ENCODE assay signal across 17 cellular contexts in genomic region chrX:148755111-148755510, GRCh38.
DNase-seq lines count a peak whose midpoint lies in the region; ATAC-seq and TF ChIP-seq lines count a peak whose summit lies in the region.
"Had no signal": no experiment of that assay in that cellular context is flagged by ENCODE, and none has a peak within 500 bp of the region (broad histone marks: within the 10 kb centered on the region; RNA-seq: fewer than 3 reads in every experiment).

No MANE protein-coding gene starts in this region.

- H3K4me3 ChIP-seq in breast epithelium = no peak overlapping the region
- H3K4me3 ChIP-seq: SK-N-MC had no signal

- H3K27ac Mint-ChIP-seq in MCF 10A (ENCODE audit: low read depth, unreplicated experiment) = no peak overlapping the region
- H3K27ac Mint-ChIP-seq: CD4-positive, alpha-beta T cell had no signal

- no peaks in the 10 kb centered on the region for H3K27me3 Mint-ChIP-seq in MCF 10A (ENCODE audit: insufficient read depth, unreplicated experiment)
- H3K27me3 Mint-ChIP-seq: CD4-positive, alpha-beta T cell had no signal

- H3K36me3 Mint-ChIP-seq in MCF 10A (ENCODE audit: insufficient read depth, unreplicated experiment) = no peaks in the 10 kb centered on the region

- H3K27ac ChIP-seq in breast epithelium = no peak overlapping the region
- H3K27ac ChIP-seq in VCaP = 0 out of 2 replicates have a peak overlapping the region, but pooled peaks have one; percentile 14
- H3K27ac ChIP-seq: SK-N-MC had no signal

- TF ChIP-seq CTCF in MCF 10A (IDR thresholded peaks at IDR 0.05; ENCODE audit: unreplicated experiment) (no peak), breast epithelium (IDR thresholded peaks at IDR 0.05) (no peak), VCaP (conservative IDR thresholded peaks at IDR 0.05) (no peak)

- H3K4me1 Mint-ChIP-seq in MCF 10A (ENCODE audit: insufficient read depth, unreplicated experiment) = no peaks in the 10 kb centered on the region

- BruUV-seq in MCF 10A (replicated peaks; lab: Mats Ljungman, UMichigan) = no TSS peak

- intact Hi-C loops in MCF 10A (cut with micrococcal nuclease) = no loop called here
- intact Hi-C loops in breast epithelium (cut with DNase I; ENCODE audit: low total_unique reads) = no loop called here

- H3K9me3 Mint-ChIP-seq in MCF 10A (ENCODE audit: unreplicated experiment) = peaks cover 11% of the 10 kb centered on the region
- H3K9me3 Mint-ChIP-seq: CD4-positive, alpha-beta T cell had no signal

- POLR2A ChIA-PET in MCF 10A (lab: Yijun Ruan, JAX) = no interaction called here

- no peaks in the 10 kb centered on the region for H3K27me3 ChIP-seq in breast epithelium
- H3K27me3 ChIP-seq: BE2C had no signal

- ATAC-seq in GM21528 (IDR thresholded peaks at IDR 0.05; ENCODE audit: low FRiP score, unreplicated experiment) (no peak), GM18907 (IDR thresholded peaks at IDR 0.05; ENCODE audit: unreplicated experiment) (no peak)

- H3K36me3 ChIP-seq in breast epithelium = no peaks in the 10 kb centered on the region
- H3K36me3 ChIP-seq: BE2C had no signal

- no peak overlapping the region for H3K4me3 Mint-ChIP-seq in MCF 10A (ENCODE audit: unreplicated experiment)
- H3K4me3 Mint-ChIP-seq: CD4-positive, alpha-beta T cell had no signal

- H3K9me3 ChIP-seq in breast epithelium = no peaks in the 10 kb centered on the region
- H3K9me3 ChIP-seq: BE2C had no signal

- DNase-seq in MCF 10A (ENCODE audit: unreplicated experiment) (peak; percentile 21), breast epithelium (ENCODE audit: low spot score in 2 of 2) (no peak), NCI-H748 treated with DMSO at 0.1 percent for 48 hours (lab: John Stamatoyannopoulos, UW) (peak; percentile 18), NCI-H2196 treated with DMSO at 0.1 percent for 48 hours (lab: John Stamatoyannopoulos, UW; ENCODE audit: unreplicated experiment) (no peak)
- DNase-seq: BE2C; CD4-positive, alpha-beta T cell; GF-D8; KG1; NCI-H187; NCI-H2107; NCI-H2227 treated with DMSO at 0.1 percent for 48 hours; NCI-H524 treated with DMSO at 0.1 percent for 48 hours; Right ventricle myocardium superior had no signal

- H3K4me1 ChIP-seq in breast epithelium = no peaks in the 10 kb centered on the region
- H3K4me1 ChIP-seq: BE2C had no signal

- CTCF ChIA-PET in MCF 10A (lab: Yijun Ruan, JAX) = no interaction called here

- TF ChIP-seq POLR2A in breast epithelium (IDR thresholded peaks at IDR 0.05) = no peak

Comparison
In these comparisons a context has a peak if more than half of its experiments do, and no peak if none do; other contexts are left out.
1. DNase-seq: peak in MCF 10A (single experiment) and NCI-H748 treated with DMSO at 0.1 percent for 48 hours (single experiment); none in breast epithelium (0 of 2) and NCI-H2196 treated with DMSO at 0.1 percent for 48 hours (single experiment).